In the genomic region with DNA sequence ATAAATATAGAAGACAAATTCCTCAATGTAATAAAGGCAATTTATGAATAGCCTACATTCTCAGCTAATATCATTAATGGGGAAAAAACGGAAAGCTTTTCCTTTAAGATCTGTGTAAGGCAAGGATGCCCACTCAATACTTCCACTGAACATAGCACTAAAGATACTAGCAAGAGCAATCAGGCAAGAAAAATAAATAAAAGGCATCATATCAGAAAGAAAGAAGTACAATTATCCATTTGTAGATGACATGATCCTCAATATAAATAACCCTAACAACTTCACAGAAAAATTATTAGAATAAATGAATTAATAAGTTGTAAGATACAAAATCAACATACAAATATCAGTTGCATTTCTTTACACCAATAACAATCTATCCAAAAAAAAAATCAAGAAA, we compare ENCODE assay signal across 27 cellular contexts. TPM values are rescaled to one million over a fixed set of nuclear protein-coding genes. Genes with fewer than 3 reads are reported as not detected.
"Had no signal": no experiment of that assay in that cellular context is flagged by ENCODE, and none has a peak within 500 bp of the region (broad histone marks: within the 10 kb centered on the region; RNA-seq: fewer than 3 reads in every experiment).

No MANE protein-coding gene starts in this region.

- H3K27me3 ChIP-seq: stomach, suprapubic skin, testis, thyroid gland, tibial artery, tibial nerve, transverse colon, upper lobe of left lung, upper lobe of right lung, uterus, vagina had no signal

- DNase-seq: stimulated activated CD4-positive, alpha-beta T cell treated with anti-CD3 and anti-CD28 coated beads, Interleukin-2, amount 100 ng/mL, for 48 hours; stimulated activated CD4-positive, alpha-beta T cell treated with anti-CD3 and anti-CD28 coated beads, Interleukin-4, amount 100 ng/mL, for 1 hour; stimulated activated CD4-positive, alpha-beta T cell treated with anti-CD3 and anti-CD28 coated beads, Interleukin-4, amount 100 ng/mL, for 24 hours; stimulated activated CD4-positive, alpha-beta T cell treated with anti-CD3 and anti-CD28 coated beads, Interleukin-4, amount 100 ng/mL, for 4 hours; stimulated activated CD8-positive, alpha-beta memory T cell treated with anti-CD3 and anti-CD28 coated beads, Interleukin-4, amount 100 ng/mL, for 48 hours; stimulated activated naive B cell treated with anti-CD40 and anti-IgM and Interleukin-4, amounts not matched to agents 10 μg/mL and 1 μg/mL and 100 μg/mL, for 72 hours; stimulated activated naive CD4-positive, alpha-beta T cell; stimulated activated naive CD4-positive, alpha-beta T cell treated with Interleukin-2 at 50 U/mL for 16 hours; stimulated activated naive CD8-positive, alpha-beta T cell treated with anti-CD3 and anti-CD28 coated beads, Interleukin-15, amount 100 ng/mL, for 72 hours; stimulated activated naive CD8-positive, alpha-beta T cell treated with anti-CD3 and anti-CD28 coated beads, Interleukin-15, Interleukin-2, amounts not matched to agents 100 U/mL and 50 U/mL, for 24 hours; stomach; substantia nigra; testis; thyroid gland; tibial artery; transverse colon; trophoblast cell; upper lobe of left lung; upper lobe of right lung; uterus had no signal

- H3K36me3 ChIP-seq: suprapubic skin, thoracic aorta, thyroid gland, transverse colon, upper lobe of left lung, upper lobe of right lung, uterus had no signal

- ATAC-seq: stimulated activated effector memory CD8-positive, alpha-beta T cell treated with anti-CD3 and anti-CD28 coated beads, Interleukin-12 subunit alpha, Interleukin-12 subunit beta, amount 100 ng/mL, for 72 hours; stimulated activated memory B cell treated with anti-CD40 and anti-IgM and Interleukin-4, amounts not matched to agents 10 μg/mL and 1 μg/mL and 100 μg/mL, for 72 hours; stimulated activated naive B cell treated with anti-CD40 and anti-IgM and Interleukin-4, amounts not matched to agents 10 μg/mL and 1 μg/mL and 100 μg/mL, for 72 hours; stimulated activated naive CD8-positive, alpha-beta T cell treated with anti-CD3 and anti-CD28 coated beads, Interleukin-15, amount 100 ng/mL, for 72 hours; stimulated activated naive CD8-positive, alpha-beta T cell treated with anti-CD3 and anti-CD28 coated beads, Interleukin-15, Interleukin-2, amounts not matched to agents 100 U/mL and 50 U/mL, for 24 hours; upper lobe of right lung had no signal

- H3K4me1 ChIP-seq: testis, upper lobe of right lung, uterus had no signal

- H3K27ac ChIP-seq: stomach, suprapubic skin, testis, thoracic aorta, thyroid gland, tibial artery, tibial nerve, transverse colon, upper lobe of left lung, upper lobe of right lung, uterus, vagina had no signal

- H3K9me3 ChIP-seq: testis, thyroid gland, upper lobe of right lung, vagina had no signal

- H3K4me3 ChIP-seq: stomach, suprapubic skin, testis, thoracic aorta, thyroid gland, tibial artery, tibial nerve, transverse colon, upper lobe of left lung, upper lobe of right lung, uterus, vagina had no signal

- FAIRE-seq: urothelium cell line had no signal

RNA-seq across cellular contexts. Expression of a gene that starts 45.7 kb away (rescaled TPM):
- total RNA-seq: transverse colon had no signal
